In the genomic region with DNA sequence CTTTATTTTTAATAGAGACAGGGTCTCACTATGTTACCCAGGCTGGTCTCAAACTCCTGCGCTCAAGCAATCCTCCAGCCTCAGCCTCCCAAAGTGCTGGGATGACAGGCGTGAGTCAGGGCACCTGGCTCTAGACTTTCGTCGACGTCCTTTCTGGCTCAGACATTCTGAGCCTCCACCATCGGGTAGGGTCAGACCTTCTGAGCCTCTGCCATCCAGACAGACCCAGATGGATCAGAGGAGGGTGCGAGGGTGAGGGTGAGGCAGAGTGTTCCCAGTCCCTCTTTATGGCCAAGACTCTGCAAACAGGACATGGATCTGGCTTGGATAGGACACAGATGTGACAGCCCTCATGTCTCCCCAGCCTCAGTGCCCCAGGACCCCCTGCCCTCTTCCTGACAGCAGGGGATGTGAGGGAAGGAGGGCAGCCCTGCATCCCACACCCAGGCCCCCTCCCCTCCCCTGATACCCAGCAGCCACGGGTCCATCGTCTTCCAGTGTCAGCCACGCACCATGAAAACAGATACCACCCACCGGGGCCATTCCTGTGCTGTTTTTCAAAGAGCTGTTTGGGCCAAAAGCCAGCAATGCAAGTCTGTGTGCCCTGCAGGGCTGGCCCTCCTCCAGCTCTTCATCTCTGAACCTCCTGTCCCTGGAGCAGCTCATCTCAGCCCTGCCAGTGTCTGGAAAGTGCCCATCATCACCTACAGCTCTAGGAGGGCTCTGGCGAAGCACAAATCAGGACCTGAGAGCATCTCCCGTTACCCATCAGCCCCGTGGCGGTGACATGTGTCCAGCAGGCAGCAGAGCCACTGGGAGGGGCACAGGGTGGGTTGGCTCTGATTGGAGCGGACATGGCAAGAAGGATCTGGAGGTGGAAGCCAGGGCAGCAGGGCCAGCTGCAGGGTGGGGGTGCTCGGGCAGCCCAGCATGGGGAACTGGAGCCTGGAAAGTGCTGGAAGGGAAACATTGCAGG, we compare ENCODE assay signal across 9 cellular contexts.
A peak's percentile ranks its signal among the peaks of the same experiment; 100 is the strongest.
DNase-seq lines count a peak whose midpoint lies in the region; ATAC-seq and TF ChIP-seq lines count a peak whose summit lies in the region.
"Had no signal": no experiment of that assay in that cellular context is flagged by ENCODE, and none has a peak within 500 bp of the region (broad histone marks: within the 10 kb centered on the region; RNA-seq: fewer than 3 reads in every experiment).

No MANE protein-coding gene starts in this region.

- H4K91ac ChIP-seq in IMR-90 (ENCODE audit: insufficient read depth, low read depth, low read length), result no peak overlapping the region

- no peak overlapping the region for H3K14ac ChIP-seq in IMR-90 (replicated peaks; ENCODE audit: low read depth, low read length)

- no peak for TF ChIP-seq POLR2A in IMR-90 (IDR thresholded peaks at IDR 0.05; ENCODE audit: low read depth, low read length)

- no peaks in the 10 kb centered on the region for H3K79me1 ChIP-seq in IMR-90 (ENCODE audit: low read depth in 1 of 2, low read length in 2 of 2)

- no peak for DNase-seq in IMR-90
- DNase-seq in NCI-H446 treated with DMSO at 0.1 percent for 48 hours (lab: John Stamatoyannopoulos, UW), result peak; percentile 97
- DNase-seq in fibroblast of gingiva (ENCODE audit: low read depth), result peak; percentile 10
- DNase-seq in sciatic nerve (ENCODE audit: low spot score), result peak; percentile 53
- DNase-seq in stimulated activated CD4-positive, alpha-beta T cell treated with anti-CD3 and anti-CD28 coated beads, Interleukin-2, amount 100 ng/mL, for 24 hours, result no peak
- no peak for DNase-seq in activated CD4-positive, CD25-positive, alpha-beta regulatory T cell treated with anti-CD3 and anti-CD28 coated beads, Interleukin-2, amount 50 U/mL, for 72 hours
- DNase-seq in GM19240 (ENCODE audit: insufficient read length, low spot score), result no peak

- H4K20me1 ChIP-seq in IMR-90 (ENCODE audit: insufficient read depth, low read length), result no peaks in the 10 kb centered on the region

- no peak overlapping the region for H3K4me2 ChIP-seq in IMR-90 (ENCODE audit: low read depth, low read length)

- no TSS peak for BruUV-seq in IMR-90 (replicated peaks; lab: Mats Ljungman, UMichigan)

- TF ChIP-seq CTCF in IMR-90 (conservative IDR thresholded peaks at IDR 0.05; ENCODE audit: low read depth, low read length), result no peak

- H3K18ac ChIP-seq in IMR-90 (ENCODE audit: low read depth, low read length), result no peak overlapping the region

- no peaks in the 10 kb centered on the region for H3K9me3 ChIP-seq in IMR-90 (ENCODE audit: control insufficient read depth, insufficient read depth, low read length)
- H3K9me3 ChIP-seq: thoracic aorta had no signal

- no peak overlapping the region for H3K4me3 ChIP-seq in IMR-90 (ENCODE audit: insufficient read depth, low read depth, low read length)
- H3K4me3 ChIP-seq: cardiac muscle cell had no signal

- H2BK20ac ChIP-seq in IMR-90 (ENCODE audit: low read depth, low read length), result no peak overlapping the region

- H4K5ac ChIP-seq in IMR-90 (ENCODE audit: low read depth, low read length), result no peak overlapping the region

- peak overlapping the region; percentile 63 for H2AFZ ChIP-seq in IMR-90 (replicated peaks; ENCODE audit: low read length, poor library complexity)

- no peak overlapping the region for H3K9ac ChIP-seq in IMR-90 (ENCODE audit: low read depth, low read length)

- ATAC-seq in IMR-90 (ENCODE audit: low read depth) (no peak), sciatic nerve (no peak)

- no peak overlapping the region for H3K23ac ChIP-seq in IMR-90 (ENCODE audit: low read depth, low read length)

- H3K36me3 ChIP-seq in IMR-90 (ENCODE audit: control insufficient read depth, insufficient read depth, low read length), result no peaks in the 10 kb centered on the region
- H3K36me3 ChIP-seq: cardiac muscle cell, thoracic aorta had no signal

- no peak overlapping the region for H2BK120ac ChIP-seq in IMR-90 (ENCODE audit: low read depth, low read length)

- H3K9me1 ChIP-seq in IMR-90 (ENCODE audit: insufficient read depth, low read length), result no peaks in the 10 kb centered on the region

- POLR2A ChIA-PET in IMR-90 (lab: Charles Lee; ENCODE audit: unreplicated experiment), result no interaction called here

- CTCF ChIA-PET in IMR-90 (lab: Yijun Ruan, JAX), result interaction anchor here (0.7 to 1.4 kb wide), 6 partner anchors 10 to 952 kb away, joined by 3 to 9 read pairs (median 4); no protein-coding TSS in a partner anchor

- no peak overlapping the region for H3K27ac ChIP-seq in IMR-90 (ENCODE audit: insufficient read depth, low read length)
- H3K27ac ChIP-seq: cardiac muscle cell, thoracic aorta had no signal

- H3K56ac ChIP-seq in IMR-90 (ENCODE audit: extremely low read depth, insufficient read depth, low read length), result no peak overlapping the region

- H2BK15ac ChIP-seq in IMR-90 (ENCODE audit: low read depth, low read length), result no peak overlapping the region

- no peak for TF ChIP-seq RAD21 in IMR-90 (IDR thresholded peaks at IDR 0.05; ENCODE audit: low read length)

- H3K4me1 ChIP-seq in IMR-90 (ENCODE audit: control insufficient read depth, insufficient read depth, low read length), result no peaks in the 10 kb centered on the region

- in situ Hi-C loops in IMR-90 (cut with MboI; ENCODE audit: low sequenced_read_pairs), result loop anchor here (5.0 kb wide), 2 partner anchors 837 to 947 kb away; no protein-coding TSS in a partner anchor

- WGBS in IMR-90 (ENCODE audit: extremely low coverage in 2 of 2, insufficient read length in 1 of 2), 2 experiments, result 44% methylated on average over 5 of the region's 17 CpGs; no CpG with 5 or more reads in 1 of the 2 experiments

- H3K27me3 ChIP-seq in IMR-90 (ENCODE audit: control insufficient read depth, insufficient read depth, low read length), result peaks cover 11% of the 10 kb centered on the region
- H3K27me3 ChIP-seq: cardiac muscle cell had no signal

- H2BK5ac ChIP-seq in IMR-90 (ENCODE audit: low read depth, low read length, poor library complexity, severe bottlenecking), result no peak overlapping the region

- H4K8ac ChIP-seq in IMR-90 (ENCODE audit: low read depth in 2 of 2, low read length in 2 of 2), result no peak overlapping the region

- dilution Hi-C loops in IMR-90 (cut with HindIII; ENCODE audit: low sequenced_read_pairs, unreplicated experiment), result no loop called here

- H3K4ac ChIP-seq in IMR-90 (ENCODE audit: low read depth, low read length), result no peak overlapping the region

- intact Hi-C loops in IMR-90 (cut with micrococcal nuclease) (loop anchor here (5.0 kb wide), 1 partner anchor 322 kb away; no protein-coding TSS in a partner anchor), sciatic nerve (cut with DNase I) (loop anchor here (5.0 kb wide), 1 partner anchor 957 kb away; no protein-coding TSS in a partner anchor)

- H2AK5ac ChIP-seq in IMR-90 (ENCODE audit: low read depth, low read length), result no peak overlapping the region

- no peak overlapping the region for H2AK9ac ChIP-seq in IMR-90 (replicated peaks; ENCODE audit: low read depth, low read length, poor library complexity)

TF ChIP-seq in IMR-90, 13 proteins besides CTCF, POLR2A, EP300 and RAD21:
- no peak for TF ChIP-seq CHD1 (IDR thresholded peaks at IDR 0.05; ENCODE audit: low read depth, low read length)

Comparison
In these comparisons a context has a peak if more than half of its experiments do, and no peak if none do; other contexts are left out.
1. DNase-seq: peak in NCI-H446 treated with DMSO at 0.1 percent for 48 hours (single experiment), fibroblast of gingiva (single experiment) and sciatic nerve (single experiment); none in IMR-90 (single experiment), stimulated activated CD4-positive, alpha-beta T cell treated with anti-CD3 and anti-CD28 coated beads, Interleukin-2, amount 100 ng/mL, for 24 hours (0 of 2), activated CD4-positive, CD25-positive, alpha-beta regulatory T cell treated with anti-CD3 and anti-CD28 coated beads, Interleukin-2, amount 50 U/mL, for 72 hours (single experiment) and GM19240 (single experiment).